8 cellular contexts compared by ENCODE assay signal in the genomic region with DNA sequence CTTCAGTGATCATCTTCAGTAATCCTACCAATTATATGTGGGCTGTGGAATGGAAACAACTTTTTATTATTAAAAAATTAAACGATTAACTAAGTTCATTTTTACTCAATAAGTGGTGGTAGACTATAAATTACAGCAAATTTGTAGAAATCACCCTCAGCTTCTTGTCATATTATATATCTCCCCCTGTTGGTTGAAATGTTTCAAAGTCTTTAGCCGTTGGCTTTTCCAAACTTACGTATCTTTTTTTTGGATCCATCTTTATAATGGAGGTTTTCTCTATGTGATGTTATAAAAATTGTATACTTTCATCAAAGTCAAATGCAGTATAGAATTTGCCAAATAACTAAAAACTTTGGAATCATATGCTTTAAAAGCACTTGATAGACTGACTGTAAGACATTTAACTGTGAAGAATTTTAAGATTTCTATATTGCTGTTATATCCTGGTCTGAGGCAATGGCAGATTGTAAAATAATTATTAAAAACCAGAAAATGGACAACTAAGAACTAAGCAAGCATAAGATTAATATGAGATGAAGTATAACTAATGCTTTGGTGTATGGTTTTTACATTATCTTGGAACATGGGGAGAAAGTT. TPM values are rescaled to one million over a fixed set of nuclear protein-coding genes. Genes with fewer than 3 reads are reported as not detected.
DNase-seq lines count a peak whose midpoint lies in the region; ATAC-seq lines count a peak whose summit lies in the region.

No MANE protein-coding gene starts in this region.

- DNase-seq in AML-193 (lab: John Stamatoyannopoulos, UW) (peak; percentile 43 to 74), HT-29 (ENCODE audit: low spot score) (peak; percentile 41), amniotic epithelial cell (ENCODE audit: low read depth) (peak; percentile 44), left kidney (ENCODE audit: low read depth, low spot score) (peak; percentile 36), H4 (ENCODE audit: low spot score) (no peak)

- ATAC-seq in GM21423 (IDR thresholded peaks at IDR 0.05; ENCODE audit: unreplicated experiment) (no peak), GM18519 (IDR thresholded peaks at IDR 0.05; ENCODE audit: low FRiP score, unreplicated experiment) (no peak), HG03039 (IDR thresholded peaks at IDR 0.05; ENCODE audit: unreplicated experiment) (no peak)

RNA-seq across cellular contexts. Expression of a gene that starts 44.7 kb away (rescaled TPM):
- total RNA-seq in HT-29 (2014; rRNA removed; shearing (Covaris generic)), result 44.1 and 59.4 TPM in 2 replicates
- total RNA-seq in H4 (2014; rRNA removed; shearing (Covaris generic)), result 40.9 and 45.3 TPM in 2 replicates
